In genomic region chr19:12782174-12782423, GRCh38 we compare ENCODE assay signal across 1 cellular context.
TF ChIP-seq lines count a peak whose summit lies in the region.

No MANE protein-coding gene starts in this region.

TF ChIP-seq in IMR-90, 13 proteins besides CTCF, POLR2A, EP300 and RAD21:
- TF ChIP-seq RCOR1 (IDR thresholded peaks at IDR 0.05; ENCODE audit: insufficient replicate concordance, low read length) (peak; percentile 33), SMC3 (IDR thresholded peaks at IDR 0.05; ENCODE audit: low read depth, low read length) (no peak)
TF ChIP-seq in IMR-90: peak in this region for 1.
